Comparison of ENCODE assay signal across 8 cellular contexts in genomic region chr17:39150795-39151679, GRCh38. TPM values are rescaled to one million over a fixed set of nuclear protein-coding genes. Genes with fewer than 3 reads are reported as not detected.
DNase-seq lines count a peak whose midpoint lies in the region; ATAC-seq, FAIRE-seq and TF ChIP-seq lines count a peak whose summit lies in the region.

TSS of gene PLXDC1 (minus strand) at chr17:39151637. CDS start at chr17:39151437, 200 bp downstream.

- TF ChIP-seq EP300 in tibial nerve (IDR thresholded peaks at IDR 0.05) = no peak

- POLR2A ChIA-PET in activated CD4-positive, alpha-beta T cell treated with anti-CD3 and anti-CD28 coated beads for 36 hours (lab: Charles Lee) = interaction anchor here (0.7 to 1.8 kb wide), 3 partner anchors 23 to 168 kb away, joined by 3 to 4 read pairs (median 3); no protein-coding TSS in a partner anchor
- POLR2A ChIA-PET in MCF 10A (lab: Yijun Ruan, JAX) = no interaction called here

- H3K27me3 ChIP-seq in lower lobe of right lung (ENCODE audit: low read depth) = peaks cover 12% of the 10 kb centered on the region
- peaks cover 0 to 24% of the 10 kb centered on the region in 2 donors for H3K27me3 ChIP-seq in tibial nerve
- H3K27me3 ChIP-seq in small intestine (ENCODE audit: control insufficient read depth in 2 of 2, insufficient read depth in 2 of 2, low read length in 2 of 2) = no peaks in the 10 kb centered on the region

- no TSS peak for BruUV-seq in MCF 10A (replicated peaks; lab: Mats Ljungman, UMichigan)

- DNase-seq in activated CD4-positive, alpha-beta T cell treated with anti-CD3 and anti-CD28 coated beads for 36 hours = peak; percentile 36
- DNase-seq in activated CD4-positive, alpha-beta T cell treated with anti-CD3 and anti-CD28 coated beads, Interleukin-2, amount 50 U/mL, for 4 hours = no peak
- DNase-seq in MCF 10A (ENCODE audit: unreplicated experiment) (no peak), lower lobe of right lung (no peak), tibial nerve (ENCODE audit: low spot score in 2 of 2) (no peak), NCI-H2081 treated with DMSO at 0.1 percent for 48 hours (lab: John Stamatoyannopoulos, UW) (no peak), small intestine (no peak)

- peak within 1 kb of the TSS; percentile 25 for H3K27ac ChIP-seq in lower lobe of right lung
- H3K27ac ChIP-seq in tibial nerve = peak within 1 kb of the TSS; percentile 51 to 99 (median 91)
- H3K27ac ChIP-seq in small intestine (ENCODE audit: low read depth in 1 of 2, low read length in 1 of 2) = peak within 1 kb of the TSS in 1 of 2 donors; percentile 85

- no peaks in the 10 kb centered on the region for H3K9me3 Mint-ChIP-seq in activated CD4-positive, alpha-beta T cell treated with anti-CD3 and anti-CD28 coated beads for 36 hours (ENCODE audit: low read depth)
- no peaks in the 10 kb centered on the region for H3K9me3 Mint-ChIP-seq in MCF 10A (ENCODE audit: unreplicated experiment)

- H3K27me3 Mint-ChIP-seq in activated CD4-positive, alpha-beta T cell treated with anti-CD3 and anti-CD28 coated beads for 36 hours = peaks cover 2% of the 10 kb centered on the region
- peaks cover 9% of the 10 kb centered on the region for H3K27me3 Mint-ChIP-seq in MCF 10A (ENCODE audit: insufficient read depth, unreplicated experiment)

- CTCF ChIA-PET in activated CD4-positive, alpha-beta T cell treated with anti-CD3 and anti-CD28 coated beads for 36 hours (lab: Charles Lee) = interaction anchor here (0.7 to 6.2 kb wide), 8 partner anchors 13 to 593 kb away, joined by 3 to 140 read pairs (median 7); partner anchors contain the start of gene RPL19
- CTCF ChIA-PET in MCF 10A (lab: Yijun Ruan, JAX) = interaction anchor here (0.6 to 4.7 kb wide), 5 partner anchors 80 to 249 kb away, joined by 3 to 114 read pairs (median 4); no protein-coding TSS in a partner anchor

- no peak for TF ChIP-seq POLR2A in tibial nerve (IDR thresholded peaks at IDR 0.05)

- H3K4me3 ChIP-seq in lower lobe of right lung = peak within 1 kb of the TSS; percentile 78
- H3K4me3 ChIP-seq in tibial nerve = peak within 1 kb of the TSS; percentile 62 to 82 (median 80)
- H3K4me3 ChIP-seq in small intestine (ENCODE audit: low read depth in 1 of 2, low read length in 2 of 2) = peak within 1 kb of the TSS in 1 of 2 donors; percentile 48

- no peaks in the 10 kb centered on the region for H3K9me3 ChIP-seq in lower lobe of right lung
- H3K9me3 ChIP-seq in tibial nerve = no peaks in the 10 kb centered on the region
- H3K9me3 ChIP-seq in small intestine (ENCODE audit: control insufficient read depth, low read depth) = no peaks in the 10 kb centered on the region

- 18 to 27% methylated on average over 7 to 13 of the region's 53 CpGs for WGBS in tibial nerve, 2 donors
- WGBS in small intestine, 3 donors = 4 to 11% (median 6%) methylated on average over 32 to 51 of the region's 53 CpGs

- no peak for TF ChIP-seq CTCF in MCF 10A (IDR thresholded peaks at IDR 0.05; ENCODE audit: unreplicated experiment)
- TF ChIP-seq CTCF in lower lobe of right lung (IDR thresholded peaks at IDR 0.05) = no peak
- TF ChIP-seq CTCF in tibial nerve (IDR thresholded peaks at IDR 0.05) = no peak

- H3K36me3 ChIP-seq in lower lobe of right lung (no peaks in the 10 kb centered on the region), tibial nerve (no peaks in the 10 kb centered on the region), small intestine (ENCODE audit: control insufficient read depth in 2 of 2, insufficient read depth in 2 of 2, low read length in 2 of 2) (no peaks in the 10 kb centered on the region)

- peaks cover 8% of the 10 kb centered on the region for H3K36me3 Mint-ChIP-seq in activated CD4-positive, alpha-beta T cell treated with anti-CD3 and anti-CD28 coated beads for 36 hours (ENCODE audit: low read depth)
- peaks cover 20% of the 10 kb centered on the region for H3K36me3 Mint-ChIP-seq in MCF 10A (ENCODE audit: insufficient read depth, unreplicated experiment)

- H3K4me1 ChIP-seq in lower lobe of right lung (peaks cover 18% of the 10 kb centered on the region), tibial nerve (peaks cover 0 to 31% (median 19%) of the 10 kb centered on the region in 4 donors), small intestine (ENCODE audit: control insufficient read depth in 2 of 2, insufficient read depth in 1 of 2, low read depth in 1 of 2, low read length in 1 of 2) (no peaks in the 10 kb centered on the region)

- intact Hi-C loops in activated CD4-positive, alpha-beta T cell treated with anti-CD3 and anti-CD28 coated beads for 36 hours (cut with DNase I, micrococcal nuclease) = loop anchor here in 1 of 2 experiments (5.0 to 10.0 kb wide), 3 partner anchors 46 to 476 kb away; partner anchors contain the start of genes CACNB1 and EPOP
- intact Hi-C loops in MCF 10A (cut with micrococcal nuclease) = loop anchor here (5.0 to 10.0 kb wide), 3 partner anchors 86 to 476 kb away; partner anchors contain the start of genes EPOP and RPL23
- intact Hi-C loops in lower lobe of right lung (cut with DNase I) = no loop called here

- no peak for ATAC-seq in activated CD4-positive, alpha-beta T cell treated with anti-CD3 and anti-CD28 coated beads for 36 hours
- ATAC-seq in lower lobe of right lung (no peak), HG03521 (IDR thresholded peaks at IDR 0.05; ENCODE audit: unreplicated experiment) (no peak)

- FAIRE-seq in small intestine (lab: Jason Lieb, UNC) = no peak

- peaks cover 40% of the 10 kb centered on the region for H3K4me1 Mint-ChIP-seq in activated CD4-positive, alpha-beta T cell treated with anti-CD3 and anti-CD28 coated beads for 36 hours
- peaks cover 17% of the 10 kb centered on the region for H3K4me1 Mint-ChIP-seq in MCF 10A (ENCODE audit: insufficient read depth, unreplicated experiment)

- H3K27ac Mint-ChIP-seq in activated CD4-positive, alpha-beta T cell treated with anti-CD3 and anti-CD28 coated beads for 36 hours = peak within 1 kb of the TSS; percentile 95
- H3K27ac Mint-ChIP-seq in MCF 10A (ENCODE audit: low read depth, unreplicated experiment) = peak within 1 kb of the TSS; percentile 33

- peak within 1 kb of the TSS; percentile 95 for H3K4me3 Mint-ChIP-seq in activated CD4-positive, alpha-beta T cell treated with anti-CD3 and anti-CD28 coated beads for 36 hours
- H3K4me3 Mint-ChIP-seq in MCF 10A (ENCODE audit: unreplicated experiment) = peak within 1 kb of the TSS; percentile 100

RNA-seq across cellular contexts. Expression of gene PLXDC1, which starts in this region (rescaled TPM):
- 1 to 10 TPM; 1.2 to 2.4 TPM for total RNA-seq in activated CD4-positive, alpha-beta T cell treated with anti-CD3 and anti-CD28 coated beads for 36 hours
- 0.22 and 0.61 TPM in 2 replicates for total RNA-seq in MCF 10A (2022)
- total RNA-seq in lower lobe of right lung = 19.5 TPM
- 10 to 100 TPM; 34.1 to 95.1 (median 42.4) TPM for total RNA-seq in tibial nerve
- 10 to 100 TPM in 1 of 3 donors, 1 to 10 TPM in 2; 3.3 to 12.7 (median 3.5) TPM for polyA plus RNA-seq in small intestine
